Comparison of ENCODE assay signal across 8 cellular contexts in the genomic region with DNA sequence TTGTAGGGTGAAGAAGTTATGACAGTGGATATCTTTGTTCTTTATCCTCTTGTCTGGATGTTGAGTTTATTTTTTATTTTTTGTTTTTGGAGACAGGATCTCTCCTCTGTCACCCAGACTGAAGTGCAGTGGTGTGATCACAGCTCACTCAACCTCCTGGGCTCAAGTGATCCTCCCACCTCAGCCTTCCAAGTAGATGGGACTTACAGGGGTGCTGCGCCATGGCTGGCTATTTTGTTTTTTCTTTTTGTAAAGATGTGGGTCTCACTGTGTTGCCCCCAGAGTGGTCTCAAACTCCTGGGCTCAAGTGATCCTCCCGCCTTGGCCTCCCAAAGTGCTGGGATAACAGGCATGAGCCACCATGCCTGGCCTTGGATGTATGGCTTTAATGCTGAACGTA. TPM values are rescaled to one million over a fixed set of nuclear protein-coding genes. Genes with fewer than 3 reads are reported as not detected.
DNase-seq lines count a peak whose midpoint lies in the region; ATAC-seq and TF ChIP-seq lines count a peak whose summit lies in the region.
"Not testable (repeated sequence)": the region's sequence is repeated elsewhere in the genome, so short reads cannot be mapped to it uniquely, and the experiment has no call there.

No MANE protein-coding gene starts in this region.

- H3K4me3 ChIP-seq in CD4-positive, CD25-positive, alpha-beta regulatory T cell (ENCODE audit: low read depth, low read length), result peak overlapping the region; percentile 99
- not testable (repeated sequence) for H3K4me3 ChIP-seq in breast epithelium; neural progenitor cell; subcutaneous abdominal adipose tissue (ENCODE audit: low read depth in 1 of 5, low read length in 5 of 5)

- H3K4me1 ChIP-seq in CD4-positive, CD25-positive, alpha-beta regulatory T cell (ENCODE audit: control insufficient read depth, insufficient read depth, low read length, poor library complexity, severe bottlenecking), result peaks cover 84% of the 10 kb centered on the region
- H3K4me1 ChIP-seq in breast epithelium, result peaks cover 5 to 29% of the 10 kb centered on the region in 2 donors
- H3K4me1 ChIP-seq in neural progenitor cell, result peaks cover 22% of the 10 kb centered on the region
- H3K4me1 ChIP-seq in subcutaneous abdominal adipose tissue (ENCODE audit: control insufficient read depth in 5 of 5, insufficient read depth in 5 of 5, low read length in 5 of 5), result peaks cover 0 to 65% (median 41%) of the 10 kb centered on the region in 5 donors

- H3K9me3 Mint-ChIP-seq in CD4-positive, CD25-positive, alpha-beta regulatory T cell; HFFc6; activated T-helper 17 cell treated with anti-CD3 and anti-CD28 coated beads, Interleukin-2, amount 50 U/mL, for 72 hours; immature natural killer cell: not testable (repeated sequence)
- peaks cover 45% of the 10 kb centered on the region for H3K9me3 Mint-ChIP-seq in neural progenitor cell

- H3K9me3 ChIP-seq in CD4-positive, CD25-positive, alpha-beta regulatory T cell (ENCODE audit: control insufficient read depth in 2 of 2, low read length in 2 of 2); T-helper 17 cell (ENCODE audit: control insufficient read depth, low read length, poor library complexity, severe bottlenecking); breast epithelium; neural progenitor cell (ENCODE audit: low read depth); subcutaneous abdominal adipose tissue (ENCODE audit: control insufficient read depth in 5 of 5, low read length in 5 of 5): not testable (repeated sequence)

- not testable (repeated sequence) for H3K27me3 ChIP-seq in CD4-positive, CD25-positive, alpha-beta regulatory T cell (ENCODE audit: control insufficient read depth, insufficient read depth, low read length); breast epithelium; neural progenitor cell; subcutaneous abdominal adipose tissue (ENCODE audit: control insufficient read depth in 5 of 5, insufficient read depth in 4 of 5, low read length in 5 of 5)

- peaks cover 22% of the 10 kb centered on the region for H4K20me1 ChIP-seq in neural progenitor cell (ENCODE audit: low read depth)

- H3K4me2 ChIP-seq in neural progenitor cell, result not testable (repeated sequence)

- not testable (repeated sequence) for H3F3A ChIP-seq in neural progenitor cell (ENCODE audit: low read depth)

- H3K9ac ChIP-seq in neural progenitor cell, result not testable (repeated sequence)
- H3K9ac ChIP-seq in subcutaneous abdominal adipose tissue (ENCODE audit: low read length in 5 of 5), result peak overlapping the region in 1 of 5 donors; percentile 61

- not testable (repeated sequence) for H2AFZ ChIP-seq in neural progenitor cell (replicated peaks)

- intact Hi-C loops in breast epithelium (cut with DNase I; ENCODE audit: low total_unique reads), result not testable (repeated sequence)

- not testable (repeated sequence) for DNase-seq in CD4-positive, CD25-positive, alpha-beta regulatory T cell; HFFc6; T-helper 17 cell; breast epithelium (ENCODE audit: low spot score in 2 of 2); immature natural killer cell; neural progenitor cell (ENCODE audit: low spot score)

- H3K4me3 Mint-ChIP-seq in CD4-positive, CD25-positive, alpha-beta regulatory T cell, result peak overlapping the region; percentile 97 to 100 (median 98)
- H3K4me3 Mint-ChIP-seq in HFFc6, result not testable (repeated sequence)
- peak overlapping the region; percentile 95 for H3K4me3 Mint-ChIP-seq in T-helper 17 cell
- peak overlapping the region; percentile 100 for H3K4me3 Mint-ChIP-seq in activated T-helper 17 cell treated with anti-CD3 and anti-CD28 coated beads, Interleukin-2, amount 50 U/mL, for 72 hours
- H3K4me3 Mint-ChIP-seq in immature natural killer cell, result peak overlapping the region; percentile 97 to 98 (median 97)
- H3K4me3 Mint-ChIP-seq in neural progenitor cell, result peak overlapping the region; percentile 70

- peaks cover 35% of the 10 kb centered on the region for H3K36me3 ChIP-seq in CD4-positive, CD25-positive, alpha-beta regulatory T cell (ENCODE audit: control insufficient read depth, insufficient read depth, low read length)
- not testable (repeated sequence) for H3K36me3 ChIP-seq in breast epithelium; neural progenitor cell; subcutaneous abdominal adipose tissue (ENCODE audit: control insufficient read depth in 5 of 5, insufficient read depth in 5 of 5, low read length in 5 of 5)

- not testable (repeated sequence) for TF ChIP-seq POLR2A in breast epithelium (IDR thresholded peaks at IDR 0.05)

- TF ChIP-seq CTCF in HFFc6 (IDR thresholded peaks at IDR 0.05); breast epithelium (IDR thresholded peaks at IDR 0.05); neural progenitor cell (IDR thresholded peaks at IDR 0.05): not testable (repeated sequence)

- peaks cover 35% of the 10 kb centered on the region for H3K36me3 Mint-ChIP-seq in CD4-positive, CD25-positive, alpha-beta regulatory T cell
- H3K36me3 Mint-ChIP-seq in HFFc6 (ENCODE audit: low read depth), result peaks cover 22% of the 10 kb centered on the region
- H3K36me3 Mint-ChIP-seq in T-helper 17 cell (ENCODE audit: low read depth); immature natural killer cell: not testable (repeated sequence)
- H3K36me3 Mint-ChIP-seq in activated T-helper 17 cell treated with anti-CD3 and anti-CD28 coated beads, Interleukin-2, amount 50 U/mL, for 72 hours (ENCODE audit: low read depth), result peaks cover 80% of the 10 kb centered on the region
- peaks cover 49% of the 10 kb centered on the region for H3K36me3 Mint-ChIP-seq in neural progenitor cell

- not testable (repeated sequence) for H3K27me3 Mint-ChIP-seq in CD4-positive, CD25-positive, alpha-beta regulatory T cell; HFFc6 (ENCODE audit: insufficient read depth); T-helper 17 cell; activated T-helper 17 cell treated with anti-CD3 and anti-CD28 coated beads, Interleukin-2, amount 50 U/mL, for 72 hours; neural progenitor cell (ENCODE audit: insufficient read depth, low read depth)
- H3K27me3 Mint-ChIP-seq in immature natural killer cell (ENCODE audit: low read depth in 3 of 3), result peaks cover 10 to 14% (median 12%) of the 10 kb centered on the region in 3 donors

- H3K4me1 Mint-ChIP-seq in CD4-positive, CD25-positive, alpha-beta regulatory T cell, result peaks cover 21 to 93% (median 68%) of the 10 kb centered on the region in 4 donors
- H3K4me1 Mint-ChIP-seq in HFFc6 (ENCODE audit: low read depth) (peaks cover 68% of the 10 kb centered on the region), T-helper 17 cell (peaks cover 48% of the 10 kb centered on the region), immature natural killer cell (peaks cover 75 to 76% of the 10 kb centered on the region in 2 donors), neural progenitor cell (peaks cover 10% of the 10 kb centered on the region)
- peaks cover 39% of the 10 kb centered on the region for H3K4me1 Mint-ChIP-seq in activated T-helper 17 cell treated with anti-CD3 and anti-CD28 coated beads, Interleukin-2, amount 50 U/mL, for 72 hours

- peaks cover 71% of the 10 kb centered on the region for H3K79me2 ChIP-seq in neural progenitor cell (ENCODE audit: low read depth)

- H3K27ac Mint-ChIP-seq in CD4-positive, CD25-positive, alpha-beta regulatory T cell, result peak overlapping the region; percentile 92 to 97 (median 94)
- H3K27ac Mint-ChIP-seq in HFFc6 (peak overlapping the region; percentile 97), T-helper 17 cell (peak overlapping the region; percentile 99), immature natural killer cell (peak overlapping the region; percentile 78 to 95 (median 92))
- H3K27ac Mint-ChIP-seq in activated T-helper 17 cell treated with anti-CD3 and anti-CD28 coated beads, Interleukin-2, amount 50 U/mL, for 72 hours, result peak overlapping the region; percentile 100
- not testable (repeated sequence) for H3K27ac Mint-ChIP-seq in neural progenitor cell

- ATAC-seq in CD4-positive, CD25-positive, alpha-beta regulatory T cell (ENCODE audit: low read depth in 2 of 2); T-helper 17 cell; activated T-helper 17 cell treated with anti-CD3 and anti-CD28 coated beads, Interleukin-2, amount 50 U/mL, for 72 hours (replicated peaks): not testable (repeated sequence)

- H3K27ac ChIP-seq in CD4-positive, CD25-positive, alpha-beta regulatory T cell (ENCODE audit: insufficient read depth, low read length, poor library complexity, severe bottlenecking), result peak overlapping the region; percentile 93
- H3K27ac ChIP-seq in breast epithelium (peak overlapping the region; percentile 89 to 90), subcutaneous abdominal adipose tissue (ENCODE audit: low read depth, low read length) (peak overlapping the region; percentile 92)
- H3K27ac ChIP-seq in neural progenitor cell, result not testable (repeated sequence)

RNA-seq across cellular contexts. Expression of a gene that starts 2.5 kb away (rescaled TPM):
- 71.3 TPM for total RNA-seq in CD4-positive, CD25-positive, alpha-beta regulatory T cell
- polyA plus RNA-seq in CD4-positive, CD25-positive, alpha-beta regulatory T cell, result 10 to 100 TPM; 13.9 to 18.8 (median 15.9) TPM
- 1 to 10 TPM; 5.5 to 8.9 (median 6.9) TPM for total RNA-seq in HFFc6 (2021; fragmentation: NEBNext Ultra II Directional; extraction: Animal tissue kit (Norgen Biotek cat#: 25700))
- total RNA-seq in T-helper 17 cell, result 10 to 100 TPM; 78.9 to 80.5 TPM
- total RNA-seq in activated T-helper 17 cell treated with anti-CD3 and anti-CD28 coated beads, Interleukin-2, amount 50 U/mL, for 72 hours, result 100 to 1,000 TPM in 1 of 2 donors, 10 to 100 TPM in 1; 73.8 to 168 TPM
- 10 to 100 TPM; 12.8 to 24.9 (median 13.8) TPM for total RNA-seq in breast epithelium
- polyA plus RNA-seq in immature natural killer cell, result 10 to 100 TPM in 2 of 3 donors, 1 to 10 TPM in 1; 7.9 to 11.3 (median 11.2) TPM
- 12.9 and 22.0 TPM in 2 replicates for total RNA-seq in neural progenitor cell (ENCODE audit: low replicate concordance)
